ENCODE assay signal across 8 cellular contexts in the genomic region with DNA sequence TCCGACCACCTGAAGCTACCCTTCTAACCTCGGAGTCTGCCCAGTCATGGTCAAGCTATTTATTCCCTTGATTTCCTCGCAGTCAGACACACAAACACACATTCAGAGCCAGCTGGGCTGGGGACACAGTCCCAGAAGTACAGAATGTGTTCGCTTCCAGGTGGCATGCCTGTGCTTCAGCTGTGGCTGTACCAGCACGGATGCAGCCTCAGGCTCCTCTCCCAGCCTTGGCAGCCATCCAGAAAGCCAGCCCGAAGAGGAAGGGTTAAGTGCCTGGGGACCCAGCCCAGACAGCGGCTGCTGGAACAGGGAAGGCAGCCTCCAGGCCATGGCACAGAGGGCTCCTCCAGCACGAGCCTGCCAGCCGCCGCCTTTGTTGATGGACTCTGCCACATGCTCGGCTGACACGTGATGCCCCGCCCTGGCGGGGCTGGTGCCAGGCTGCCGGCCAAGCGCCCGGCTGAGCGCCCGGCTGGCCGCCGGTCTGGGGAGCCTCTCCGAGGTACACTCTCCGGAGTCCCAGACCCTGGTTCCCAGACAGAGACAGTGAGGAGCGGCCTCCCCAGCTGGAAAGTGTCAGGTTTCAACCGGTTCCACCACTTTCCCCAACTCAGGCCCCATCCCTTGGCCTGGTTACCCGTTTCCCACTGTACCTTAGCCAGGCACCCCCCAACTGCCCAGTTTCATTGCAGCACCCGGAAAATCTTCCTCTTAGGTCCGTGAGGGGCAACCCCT. TPM values are rescaled to one million over a fixed set of nuclear protein-coding genes. Genes with fewer than 3 reads are reported as not detected.
DNase-seq lines count a peak whose midpoint lies in the region; ATAC-seq and TF ChIP-seq lines count a peak whose summit lies in the region.

No MANE protein-coding gene starts in this region.

- H3K4me1 Mint-ChIP-seq in progenitor cell of endocrine pancreas (ENCODE audit: low read depth) = peaks cover 82% of the 10 kb centered on the region

- peak overlapping the region; percentile 41 to 93 (median 88); a peak in 21 of 22 replicates for H3K9ac ChIP-seq in BLaER1 treated with 17β-estradiol and CSF1 and Interleukin-3, amounts not matched to agents 10 nM and 100 nM

- H3K27me3 Mint-ChIP-seq in progenitor cell of endocrine pancreas = no peaks in the 10 kb centered on the region

- TF ChIP-seq CTCF in adrenal gland (IDR thresholded peaks at IDR 0.05) (no peak), progenitor cell of endocrine pancreas (IDR thresholded peaks at IDR 0.05; ENCODE audit: unreplicated experiment) (no peak)

- peak overlapping the region; percentile 90 to 100 (median 98) for H3K4me2 ChIP-seq in BLaER1 treated with 17β-estradiol and CSF1 and Interleukin-3, amounts not matched to agents 10 nM and 100 nM

- peaks cover 0 to 71% (median 49%) of the 10 kb centered on the region in 11 experiments; a peak in 18 of 22 replicates for H3K36me3 ChIP-seq in BLaER1 treated with 17β-estradiol and CSF1 and Interleukin-3, amounts not matched to agents 10 nM and 100 nM
- H3K36me3 ChIP-seq in adrenal gland (replicated peaks in 1 of 2) = no peaks in the 10 kb centered on the region

- peak overlapping the region; percentile 62 for H3K4me3 Mint-ChIP-seq in progenitor cell of endocrine pancreas (ENCODE audit: low read depth)

- peaks cover 0 to 66% (median 0%) of the 10 kb centered on the region in 11 experiments; a peak in 3 of 22 replicates for H4K20me1 ChIP-seq in BLaER1 treated with 17β-estradiol and CSF1 and Interleukin-3, amounts not matched to agents 10 nM and 100 nM

- DNase-seq in NCI-H1417 (lab: John Stamatoyannopoulos, UW) (peak; percentile 87 to 96 (median 91)), adrenal gland (peak; percentile 82 to 94 (median 87)), left cardiac atrium (peak; percentile 79), progenitor cell of endocrine pancreas (ENCODE audit: low spot score, unreplicated experiment) (no peak)
- no peak for DNase-seq in activated CD8-positive, alpha-beta memory T cell treated with anti-CD3 and anti-CD28 coated beads, Interleukin-2, amount 50 U/mL, for 48 hours

- 12 to 27% (median 17%) methylated on average over 9 to 28 of the region's 28 CpGs for WGBS in adrenal gland, 4 donors

- H3K36me3 Mint-ChIP-seq in progenitor cell of endocrine pancreas (ENCODE audit: insufficient read depth) = peaks cover 19% of the 10 kb centered on the region

- no peaks in the 10 kb centered on the region for H3K27me3 ChIP-seq in BLaER1 treated with 17β-estradiol and CSF1 and Interleukin-3, amounts not matched to agents 10 nM and 100 nM
- H3K27me3 ChIP-seq in adrenal gland = no peaks in the 10 kb centered on the region

- peaks cover 89 to 100% (median 99%) of the 10 kb centered on the region in 10 experiments for H3K4me1 ChIP-seq in BLaER1 treated with 17β-estradiol and CSF1 and Interleukin-3, amounts not matched to agents 10 nM and 100 nM
- H3K4me1 ChIP-seq in adrenal gland (replicated peaks in 1 of 2) = peaks cover 38 to 88% of the 10 kb centered on the region in 2 donors

- peak in 1 of 2 donors; percentile 45 for TF ChIP-seq POLR2A in adrenal gland (IDR thresholded peaks at IDR 0.05)

- H3K9me3 ChIP-seq in BLaER1 treated with 17β-estradiol and CSF1 and Interleukin-3, amounts not matched to agents 10 nM and 100 nM (replicated peaks in 1 of 11) = no peaks in the 10 kb centered on the region
- H3K9me3 ChIP-seq in adrenal gland (replicated peaks in 1 of 3) = no peaks in the 10 kb centered on the region

- H3K27ac Mint-ChIP-seq in progenitor cell of endocrine pancreas = peak overlapping the region; percentile 91

- H3K27ac ChIP-seq in BLaER1 treated with 17β-estradiol and CSF1 and Interleukin-3, amounts not matched to agents 10 nM and 100 nM = peak overlapping the region; percentile 21 to 94 (median 89); a peak in 21 of 22 replicates
- H3K27ac ChIP-seq in adrenal gland = peak overlapping the region in 4 of 5 donors; percentile 48 to 77 (median 66)

- intact Hi-C loops in adrenal gland (cut with DNase I) (loop anchor here in 1 of 2 donors (5.0 kb wide), 1 partner anchor 51 kb away; no protein-coding TSS in a partner anchor), left cardiac atrium (cut with DNase I) (loop anchor here in 1 of 2 donors (5.0 to 10.0 kb wide), 2 partner anchors 36 to 62 kb away; partner anchors contain the start of gene BUB1B)

- H3K4me3 ChIP-seq in BLaER1 treated with 17β-estradiol and CSF1 and Interleukin-3, amounts not matched to agents 10 nM and 100 nM = peak overlapping the region in 8 of 10 experiments; percentile 79 to 99 (median 97); a peak in 14 of 20 replicates
- H3K4me3 ChIP-seq in adrenal gland = no peak overlapping the region

- no peaks in the 10 kb centered on the region for H3K9me3 Mint-ChIP-seq in progenitor cell of endocrine pancreas (ENCODE audit: low read depth)

- ATAC-seq in left cardiac atrium (peak; percentile 49 to 62), GM21529 (IDR thresholded peaks at IDR 0.05; ENCODE audit: unreplicated experiment) (no peak), HG02970 (IDR thresholded peaks at IDR 0.05; ENCODE audit: low FRiP score, unreplicated experiment) (no peak)

RNA-seq across cellular contexts. Expression of gene BMF, which starts 5.4 kb away (rescaled TPM):
- total RNA-seq in adrenal gland (10 to 100 TPM in 3 of 8 donors, 1 to 10 TPM in 5; 4.8 to 12.8 (median 7.7) TPM), left cardiac atrium (1 to 10 TPM; 1.9 to 5.0 TPM), progenitor cell of endocrine pancreas (128 and 129 TPM in 2 replicates)
- 1 to 10 TPM; 1.3 to 9.3 (median 2.5) TPM for polyA plus RNA-seq in adrenal gland

RNA-seq across cellular contexts. Expression of gene BUB1B, which starts 57.6 kb away (rescaled TPM):
- 1 to 10 TPM; 1.1 to 3.5 (median 2.6) TPM for total RNA-seq in adrenal gland
- 1 to 10 TPM in 2 of 3 donors, under 1 TPM in 1; 0.81 to 2.9 (median 1.4) TPM for polyA plus RNA-seq in adrenal gland
- 1 to 10 TPM in 1 of 2 donors, under 1 TPM in 1; 0.71 to 1.3 TPM for total RNA-seq in left cardiac atrium
- 40.1 and 42.6 TPM in 2 replicates for total RNA-seq in progenitor cell of endocrine pancreas

Comparison
In these comparisons a context has a peak if more than half of its experiments do, and no peak if none do; other contexts are left out.
1. H3K4me3 ChIP-seq: peak in BLaER1 treated with 17β-estradiol and CSF1 and Interleukin-3, amounts not matched to agents 10 nM and 100 nM (8 of 10); none in adrenal gland (0 of 4).
2. DNase-seq: peak in NCI-H1417 (3 of 3), adrenal gland (7 of 7) and left cardiac atrium (single experiment); none in progenitor cell of endocrine pancreas (single experiment) and activated CD8-positive, alpha-beta memory T cell treated with anti-CD3 and anti-CD28 coated beads, Interleukin-2, amount 50 U/mL, for 48 hours (single experiment).
3. ATAC-seq: peak in left cardiac atrium (2 of 2); none in GM21529 (single experiment) and HG02970 (single experiment).